In the genomic region with DNA sequence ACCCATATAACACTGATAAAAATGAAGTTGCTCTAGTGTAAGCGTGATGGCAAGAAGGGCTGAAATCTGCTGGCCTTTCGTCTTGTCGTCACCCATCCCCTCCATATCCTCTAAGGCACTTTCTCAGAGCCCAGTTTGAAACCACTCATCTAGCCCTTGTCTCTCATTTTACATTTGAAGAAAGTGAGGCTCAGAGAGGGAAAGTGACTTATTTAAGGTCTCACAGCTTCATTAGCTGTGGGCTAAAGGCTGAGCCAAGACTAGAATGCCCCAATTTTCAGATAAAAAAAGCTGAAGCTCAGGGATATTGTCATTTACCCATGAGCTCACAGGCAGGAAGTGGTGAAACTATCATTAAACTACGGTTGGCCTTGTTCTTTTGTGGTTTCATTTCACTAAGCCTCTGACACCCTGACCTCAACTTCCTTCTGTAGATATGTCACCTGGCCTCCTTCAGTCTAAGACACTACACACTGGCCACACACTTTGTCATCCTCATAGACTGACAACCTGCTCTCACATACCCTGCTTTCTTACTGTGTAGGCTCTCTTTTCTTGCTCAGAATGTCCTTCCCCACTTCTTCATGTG, we compare ENCODE assay signal across 7 cellular contexts.
A peak's percentile ranks its signal among the peaks of the same experiment; 100 is the strongest.
DNase-seq lines count a peak whose midpoint lies in the region; ATAC-seq and TF ChIP-seq lines count a peak whose summit lies in the region.

No MANE protein-coding gene starts in this region.

- no peak overlapping the region for H3K4me3 ChIP-seq in SJCRH30
- H3K4me3 ChIP-seq in PC-9 = no peak overlapping the region

- H3K9me3 ChIP-seq in SJCRH30 (replicated peaks) = no peaks in the 10 kb centered on the region
- no peaks in the 10 kb centered on the region for H3K9me3 ChIP-seq in PC-9 (ENCODE audit: insufficient read depth, low read depth)

- no peaks in the 10 kb centered on the region for H3K9me2 ChIP-seq in PC-9 (ENCODE audit: insufficient read depth)

- H3F3A ChIP-seq in PC-9 (ENCODE audit: insufficient read depth, low read depth) = no peaks in the 10 kb centered on the region

- no peaks in the 10 kb centered on the region for H4K20me1 ChIP-seq in PC-9 (ENCODE audit: insufficient read depth)

- intact Hi-C loops in PC-9 (cut with micrococcal nuclease; ENCODE audit: unreplicated experiment) = no loop called here

- H3K4me3 Mint-ChIP-seq in stimulated activated naive B cell treated with anti-CD40 and anti-IgM and Interleukin-4, amounts not matched to agents 10 μg/mL and 1 μg/mL and 100 μg/mL, for 72 hours = peak overlapping the region; percentile 18 to 23
- no peak overlapping the region for H3K4me3 Mint-ChIP-seq in endothelial cell (ENCODE audit: unreplicated experiment)

- H2AFZ ChIP-seq in PC-9 = no peak overlapping the region

- H3K36me3 ChIP-seq in SJCRH30 = no peaks in the 10 kb centered on the region
- no peaks in the 10 kb centered on the region for H3K36me3 ChIP-seq in PC-9 (ENCODE audit: low read depth)

- peak; percentile 98 for ATAC-seq in HG03025 (IDR thresholded peaks at IDR 0.05; ENCODE audit: low FRiP score, unreplicated experiment)
- ATAC-seq in stimulated activated naive B cell treated with anti-CD40 and anti-IgM and Interleukin-4, amounts not matched to agents 10 μg/mL and 1 μg/mL and 100 μg/mL, for 72 hours (replicated peaks) = peak; percentile 97

- H3K27me3 ChIP-seq in SJCRH30 (no peaks in the 10 kb centered on the region), PC-9 (ENCODE audit: insufficient read depth, low read depth) (no peaks in the 10 kb centered on the region)

- no peaks in the 10 kb centered on the region for H3K9me3 Mint-ChIP-seq in stimulated activated naive B cell treated with anti-CD40 and anti-IgM and Interleukin-4, amounts not matched to agents 10 μg/mL and 1 μg/mL and 100 μg/mL, for 72 hours
- H3K9me3 Mint-ChIP-seq in endothelial cell (ENCODE audit: unreplicated experiment) = no peaks in the 10 kb centered on the region

- H3K4me1 Mint-ChIP-seq in stimulated activated naive B cell treated with anti-CD40 and anti-IgM and Interleukin-4, amounts not matched to agents 10 μg/mL and 1 μg/mL and 100 μg/mL, for 72 hours = peaks cover 30 to 59% of the 10 kb centered on the region in 2 donors
- peaks cover 9% of the 10 kb centered on the region for H3K4me1 Mint-ChIP-seq in endothelial cell (ENCODE audit: unreplicated experiment)

- H3K4me2 ChIP-seq in PC-9 = no peak overlapping the region

- peak; percentile 24 for DNase-seq in GM19238 (ENCODE audit: insufficient read length, low spot score)
- peak; percentile 3 to 36 for DNase-seq in SJCRH30
- DNase-seq in central memory CD4-positive, alpha-beta T cell = peak; percentile 89
- peak; percentile 58 for DNase-seq in stimulated activated naive B cell treated with anti-CD40 and anti-IgM and Interleukin-4, amounts not matched to agents 10 μg/mL and 1 μg/mL and 100 μg/mL, for 72 hours
- DNase-seq in endothelial cell (ENCODE audit: low spot score) = no peak
- DNase-seq in PC-9 = no peak

- CTCF ChIA-PET in PC-9 (lab: Charles Lee) = no interaction called here

- H3K4me1 ChIP-seq in SJCRH30 = peaks cover 8% of the 10 kb centered on the region; the same call in 1 of the 2 replicates
- no peaks in the 10 kb centered on the region for H3K4me1 ChIP-seq in PC-9 (replicated peaks; ENCODE audit: insufficient read depth)

- POLR2A ChIA-PET in PC-9 (lab: Charles Lee; ENCODE audit: unreplicated experiment) = no interaction called here

- peak overlapping the region; percentile 72 for H3K27ac Mint-ChIP-seq in stimulated activated naive B cell treated with anti-CD40 and anti-IgM and Interleukin-4, amounts not matched to agents 10 μg/mL and 1 μg/mL and 100 μg/mL, for 72 hours
- no peak overlapping the region for H3K27ac Mint-ChIP-seq in endothelial cell (ENCODE audit: unreplicated experiment)

- H3K27ac ChIP-seq in SJCRH30 = no peak overlapping the region
- H3K27ac ChIP-seq in PC-9 = no peak overlapping the region

- no peaks in the 10 kb centered on the region for H3K27me3 Mint-ChIP-seq in stimulated activated naive B cell treated with anti-CD40 and anti-IgM and Interleukin-4, amounts not matched to agents 10 μg/mL and 1 μg/mL and 100 μg/mL, for 72 hours
- no peaks in the 10 kb centered on the region for H3K27me3 Mint-ChIP-seq in endothelial cell (ENCODE audit: unreplicated experiment)

- no peaks in the 10 kb centered on the region for H3K79me2 ChIP-seq in PC-9 (ENCODE audit: low read depth)

- H3K36me3 Mint-ChIP-seq in stimulated activated naive B cell treated with anti-CD40 and anti-IgM and Interleukin-4, amounts not matched to agents 10 μg/mL and 1 μg/mL and 100 μg/mL, for 72 hours = no peaks in the 10 kb centered on the region
- no peaks in the 10 kb centered on the region for H3K36me3 Mint-ChIP-seq in endothelial cell (ENCODE audit: low read depth, unreplicated experiment)

- TF ChIP-seq CTCF in endothelial cell (IDR thresholded peaks at IDR 0.05; ENCODE audit: unreplicated experiment) = no peak
- no peak for TF ChIP-seq CTCF in PC-9 (conservative IDR thresholded peaks at IDR 0.05)

- BruUV-seq in PC-9 (replicated peaks; lab: Mats Ljungman, UMichigan) = no TSS peak

Comparison
In these comparisons a context has a peak if more than half of its experiments do, and no peak if none do; other contexts are left out.
1. DNase-seq: peak in GM19238 (single experiment), SJCRH30 (2 of 2), central memory CD4-positive, alpha-beta T cell (single experiment) and stimulated activated naive B cell treated with anti-CD40 and anti-IgM and Interleukin-4, amounts not matched to agents 10 μg/mL and 1 μg/mL and 100 μg/mL, for 72 hours (single experiment); none in endothelial cell (single experiment) and PC-9 (0 of 2).